ENCODE assay signal across 8 cellular contexts in genomic region chr13:46797468-46798237, GRCh38. TPM values are rescaled to one million over a fixed set of nuclear protein-coding genes. Genes with fewer than 3 reads are reported as not detected.
DNase-seq lines count a peak whose midpoint lies in the region; ATAC-seq and TF ChIP-seq lines count a peak whose summit lies in the region.

No MANE protein-coding gene starts in this region.

- ATAC-seq in SK-N-SH treated with all-trans-retinoic acid at 6 μM for 48 hours: no peak

- H3K79me2 ChIP-seq in SK-N-SH (ENCODE audit: insufficient read depth): peaks cover 41% of the 10 kb centered on the region

- H3K9me3 ChIP-seq in SK-N-SH (no peaks in the 10 kb centered on the region), iPS DF 6.9 (ENCODE audit: control insufficient read depth, insufficient read depth, low read length) (no peaks in the 10 kb centered on the region), spleen (no peaks in the 10 kb centered on the region)

- H3K4me2 ChIP-seq in SK-N-SH: peak overlapping the region; percentile 91

- no peaks in the 10 kb centered on the region for H3F3A ChIP-seq in SK-N-SH (replicated peaks; ENCODE audit: insufficient read depth)

- no peaks in the 10 kb centered on the region for H4K20me1 ChIP-seq in SK-N-SH (ENCODE audit: insufficient read depth)

- 69% methylated on average over 8 of the region's 11 CpGs for WGBS in SK-N-SH (ENCODE audit: low lambda C conversion rate)
- no CpG with 5 or more reads among the region's 11 CpGs for WGBS in iPS DF 6.9 (ENCODE audit: insufficient coverage, insufficient read length)
- WGBS in spleen, 5 donors: 52 to 67% (median 55%) methylated on average over 10 to 11 of the region's 11 CpGs

- CTCF ChIA-PET in SK-N-SH (lab: Yijun Ruan, JAX): interaction anchor here (1.2 to 1.3 kb wide), 2 partner anchors 18 to 76 kb away, joined by 3 read pairs; no protein-coding TSS in a partner anchor

- H3K4me1 Mint-ChIP-seq in activated T-helper 1 cell treated with anti-CD3 and anti-CD28 coated beads, Interleukin-12 subunit alpha, Interleukin-12 subunit beta, Interleukin-2, Interleukin-4 antibody, amounts not matched to agents 30 ng/mL and 10 ng/mL and 1 ng/mL, durations not matched to agents 14 hours and 24 hours and 36 hours (ENCODE audit: low read depth): peaks cover 36% of the 10 kb centered on the region

- POLR2A ChIA-PET in SK-N-SH (lab: Yijun Ruan, JAX): no interaction called here

- H3K4me3 Mint-ChIP-seq in activated T-helper 1 cell treated with anti-CD3 and anti-CD28 coated beads, Interleukin-12 subunit alpha, Interleukin-12 subunit beta, Interleukin-2, Interleukin-4 antibody, amounts not matched to agents 30 ng/mL and 10 ng/mL and 1 ng/mL, durations not matched to agents 14 hours and 24 hours and 36 hours: peak overlapping the region; percentile 93

- no peak for DNase-seq in SK-N-SH
- no peak for DNase-seq in activated T-helper 1 cell treated with anti-CD3 and anti-CD28 coated beads, Interleukin-12 subunit alpha, Interleukin-12 subunit beta, Interleukin-2, Interleukin-4 antibody, amounts not matched to agents 30 ng/mL and 10 ng/mL and 1 ng/mL, durations not matched to agents 14 hours and 24 hours and 36 hours (ENCODE audit: low spot score)
- no peak for DNase-seq in iPS DF 6.9 (ENCODE audit: low read depth, low spot score)
- DNase-seq in spleen: no peak
- no peak for DNase-seq in HT-29 (ENCODE audit: low spot score)
- no peak for DNase-seq in COLO829 (ENCODE audit: low spot score)
- DNase-seq in NCI-H446 (lab: John Stamatoyannopoulos, UW): no peak

- peak overlapping the region; percentile 91 for H2AFZ ChIP-seq in SK-N-SH (ENCODE audit: low read depth)

- TF ChIP-seq EP300 in SK-N-SH (IDR thresholded peaks at IDR 0.05; ENCODE audit: borderline replicate concordance in 1 of 2, low read depth in 1 of 2, low read length in 1 of 2): no peak

- no peaks in the 10 kb centered on the region for H3K9me2 ChIP-seq in SK-N-SH

- no peaks in the 10 kb centered on the region for H3K9me3 Mint-ChIP-seq in activated T-helper 1 cell treated with anti-CD3 and anti-CD28 coated beads, Interleukin-12 subunit alpha, Interleukin-12 subunit beta, Interleukin-2, Interleukin-4 antibody, amounts not matched to agents 30 ng/mL and 10 ng/mL and 1 ng/mL, durations not matched to agents 14 hours and 24 hours and 36 hours

- TF ChIP-seq CTCF in SK-N-SH (IDR thresholded peaks at IDR 0.05) (no peak), spleen (IDR thresholded peaks at IDR 0.05 in 8 of 11, conservative IDR thresholded peaks at IDR 0.05 in 3 of 11) (no peak)

- H3K9ac ChIP-seq in SK-N-SH: peak overlapping the region; percentile 92; the same call in 1 of the 2 replicates

- H3K36me3 ChIP-seq in SK-N-SH (replicated peaks in 1 of 2; ENCODE audit: control insufficient read depth in 1 of 2, insufficient read depth in 2 of 2, low read length in 1 of 2) (peaks cover 2 to 10% of the 10 kb centered on the region in 2 experiments), iPS DF 6.9 (ENCODE audit: control insufficient read depth, insufficient read depth, low read length) (no peaks in the 10 kb centered on the region), spleen (no peaks in the 10 kb centered on the region)

- peaks cover 10 to 17% of the 10 kb centered on the region in 2 experiments; a peak in 3 of 4 replicates for H3K4me1 ChIP-seq in SK-N-SH (ENCODE audit: control insufficient read depth in 1 of 2, insufficient read depth in 2 of 2, low read depth in 1 of 2, low read length in 1 of 2)
- H3K4me1 ChIP-seq in iPS DF 6.9 (ENCODE audit: control insufficient read depth, insufficient read depth, low read length): peaks cover 2% of the 10 kb centered on the region; the same call in 1 of the 2 replicates
- H3K4me1 ChIP-seq in spleen: peaks cover 0 to 47% (median 34%) of the 10 kb centered on the region in 6 donors

- H3K27ac ChIP-seq in SK-N-SH (ENCODE audit: low read depth in 2 of 2, low read length in 1 of 2): peak overlapping the region; percentile 82 to 83
- H3K27ac ChIP-seq in iPS DF 6.9 (ENCODE audit: low read length): no peak overlapping the region
- peak overlapping the region; percentile 85 to 94 (median 92) for H3K27ac ChIP-seq in spleen

- H3K27me3 Mint-ChIP-seq in activated T-helper 1 cell treated with anti-CD3 and anti-CD28 coated beads, Interleukin-12 subunit alpha, Interleukin-12 subunit beta, Interleukin-2, Interleukin-4 antibody, amounts not matched to agents 30 ng/mL and 10 ng/mL and 1 ng/mL, durations not matched to agents 14 hours and 24 hours and 36 hours (ENCODE audit: insufficient read depth): peaks cover 7% of the 10 kb centered on the region

- peak overlapping the region; percentile 95 for H3K27ac Mint-ChIP-seq in activated T-helper 1 cell treated with anti-CD3 and anti-CD28 coated beads, Interleukin-12 subunit alpha, Interleukin-12 subunit beta, Interleukin-2, Interleukin-4 antibody, amounts not matched to agents 30 ng/mL and 10 ng/mL and 1 ng/mL, durations not matched to agents 14 hours and 24 hours and 36 hours

- H3K27me3 ChIP-seq in SK-N-SH (ENCODE audit: insufficient read depth) (no peaks in the 10 kb centered on the region), iPS DF 6.9 (ENCODE audit: control insufficient read depth, insufficient read depth, low read length) (no peaks in the 10 kb centered on the region), spleen (replicated peaks in 1 of 7) (no peaks in the 10 kb centered on the region)

- H3K36me3 Mint-ChIP-seq in activated T-helper 1 cell treated with anti-CD3 and anti-CD28 coated beads, Interleukin-12 subunit alpha, Interleukin-12 subunit beta, Interleukin-2, Interleukin-4 antibody, amounts not matched to agents 30 ng/mL and 10 ng/mL and 1 ng/mL, durations not matched to agents 14 hours and 24 hours and 36 hours (ENCODE audit: low read depth): peaks cover 7% of the 10 kb centered on the region

- no peak for TF ChIP-seq POLR2A in spleen (IDR thresholded peaks at IDR 0.05)

- H3K4me3 ChIP-seq in SK-N-SH (ENCODE audit: low read depth in 2 of 2, low read length in 1 of 2) (peak overlapping the region; percentile 79 to 91), iPS DF 6.9 (ENCODE audit: low read length) (peak overlapping the region; percentile 6; the same call in 1 of the 2 replicates), spleen (peak overlapping the region; percentile 72 to 92 (median 82))

- intact Hi-C loops in activated T-helper 1 cell treated with anti-CD3 and anti-CD28 coated beads, Interleukin-12 subunit alpha, Interleukin-12 subunit beta, Interleukin-2, Interleukin-4 antibody, amounts not matched to agents 30 ng/mL and 10 ng/mL and 1 ng/mL, durations not matched to agents 14 hours and 24 hours and 36 hours (cut with micrococcal nuclease): loop anchor here (1.0 to 10.0 kb wide), 8 partner anchors 45 to 1241 kb away; partner anchors contain the start of gene ZC3H13
- intact Hi-C loops in spleen (cut with DNase I; ENCODE audit: low total_unique reads): no loop called here

- no peak for TF ChIP-seq RAD21 in SK-N-SH (IDR thresholded peaks at IDR 0.05; ENCODE audit: low read length)

TF ChIP-seq in SK-N-SH, 30 proteins besides CTCF, POLR2A, EP300 and RAD21:
- TF ChIP-seq RFX5 (IDR thresholded peaks at IDR 0.05; ENCODE audit: low read length): no peak
TF ChIP-seq in SK-N-SH: peak in this region for 0.

TF ChIP-seq in SK-N-SH treated with all-trans-retinoic acid at 6 μM for 48 hours, 23 proteins besides CTCF, POLR2A, EP300 and RAD21:
- TF ChIP-seq, protein P1, sequence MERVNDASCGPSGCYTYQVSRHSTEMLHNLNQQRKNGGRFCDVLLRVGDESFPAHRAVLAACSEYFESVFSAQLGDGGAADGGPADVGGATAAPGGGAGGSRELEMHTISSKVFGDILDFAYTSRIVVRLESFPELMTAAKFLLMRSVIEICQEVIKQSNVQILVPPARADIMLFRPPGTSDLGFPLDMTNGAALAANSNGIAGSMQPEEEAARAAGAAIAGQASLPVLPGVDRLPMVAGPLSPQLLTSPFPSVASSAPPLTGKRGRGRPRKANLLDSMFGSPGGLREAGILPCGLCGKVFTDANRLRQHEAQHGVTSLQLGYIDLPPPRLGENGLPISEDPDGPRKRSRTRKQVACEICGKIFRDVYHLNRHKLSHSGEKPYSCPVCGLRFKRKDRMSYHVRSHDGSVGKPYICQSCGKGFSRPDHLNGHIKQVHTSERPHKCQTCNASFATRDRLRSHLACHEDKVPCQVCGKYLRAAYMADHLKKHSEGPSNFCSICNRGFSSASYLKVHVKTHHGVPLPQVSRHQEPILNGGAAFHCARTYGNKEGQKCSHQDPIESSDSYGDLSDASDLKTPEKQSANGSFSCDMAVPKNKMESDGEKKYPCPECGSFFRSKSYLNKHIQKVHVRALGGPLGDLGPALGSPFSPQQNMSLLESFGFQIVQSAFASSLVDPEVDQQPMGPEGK (CRISPR knock-in tag; IDR thresholded peaks at IDR 0.05; ENCODE audit: borderline replicate concordance): no peak
- TF ChIP-seq ZNF70 (CRISPR knock-in tag; IDR thresholded peaks at IDR 0.05) (no peak), RARB (CRISPR knock-in tag; IDR thresholded peaks at IDR 0.05) (no peak), BACH2 (CRISPR knock-in tag; IDR thresholded peaks at IDR 0.05; ENCODE audit: borderline replicate concordance) (no peak)
- TF ChIP-seq, protein P2, sequence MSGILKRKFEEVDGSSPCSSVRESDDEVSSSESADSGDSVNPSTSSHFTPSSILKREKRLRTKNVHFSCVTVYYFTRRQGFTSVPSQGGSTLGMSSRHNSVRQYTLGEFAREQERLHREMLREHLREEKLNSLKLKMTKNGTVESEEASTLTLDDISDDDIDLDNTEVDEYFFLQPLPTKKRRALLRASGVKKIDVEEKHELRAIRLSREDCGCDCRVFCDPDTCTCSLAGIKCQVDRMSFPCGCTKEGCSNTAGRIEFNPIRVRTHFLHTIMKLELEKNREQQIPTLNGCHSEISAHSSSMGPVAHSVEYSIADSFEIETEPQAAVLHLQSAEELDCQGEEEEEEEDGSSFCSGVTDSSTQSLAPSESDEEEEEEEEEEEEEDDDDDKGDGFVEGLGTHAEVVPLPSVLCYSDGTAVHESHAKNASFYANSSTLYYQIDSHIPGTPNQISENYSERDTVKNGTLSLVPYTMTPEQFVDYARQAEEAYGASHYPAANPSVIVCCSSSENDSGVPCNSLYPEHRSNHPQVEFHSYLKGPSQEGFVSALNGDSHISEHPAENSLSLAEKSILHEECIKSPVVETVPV (CRISPR knock-in tag; IDR thresholded peaks at IDR 0.05): no peak

RNA-seq across cellular contexts. Expression of gene ESD, which starts 0.7 kb away (rescaled TPM):
- polyA plus RNA-seq in SK-N-SH (2012; rRNA removed) (80.9 and 94.3 TPM in 2 replicates), spleen (10 to 100 TPM; 64.7 to 78.0 (median 65.0) TPM)
- 117 and 131 TPM in 2 replicates for polyA plus RNA-seq in SK-N-SH (2012; cell fraction: cytosol; rRNA removed)
- polyA plus RNA-seq in SK-N-SH (2012; cell fraction: nucleus; rRNA removed): 35.6 and 65.1 TPM in 2 replicates
- total RNA-seq in activated T-helper 1 cell treated with anti-CD3 and anti-CD28 coated beads, Interleukin-12 subunit alpha, Interleukin-12 subunit beta, Interleukin-2, Interleukin-4 antibody, amounts not matched to agents 30 ng/mL and 10 ng/mL and 1 ng/mL, durations not matched to agents 14 hours and 24 hours and 36 hours: 96.8 and 102 TPM in 2 replicates
- 10 to 100 TPM; 52.3 to 85.5 (median 61.5) TPM for total RNA-seq in spleen
- 63.8 and 67.8 TPM in 2 replicates for total RNA-seq in HT-29 (2014; rRNA removed; shearing (Covaris generic))

Comparison
In these comparisons a context has a peak if more than half of its experiments do, and no peak if none do; other contexts are left out.
1. H3K4me3 ChIP-seq: peak in every context shown above with its lines; median percentile 85 in SK-N-SH; 82 in spleen; 6 in iPS DF 6.9.